ENCODE assay signal across 8 cellular contexts in genomic region chr5:172770675-172771438, GRCh38. TPM values are rescaled to one million over a fixed set of nuclear protein-coding genes. Genes with fewer than 3 reads are reported as not detected.
DNase-seq lines count a peak whose midpoint lies in the region; ATAC-seq and TF ChIP-seq lines count a peak whose summit lies in the region.

Gene DUSP1 (minus strand): TSS chr5:172771195. CDS start chr5:172770952, 243 bp downstream.

- H3K27me3 Mint-ChIP-seq in endothelial cell (ENCODE audit: unreplicated experiment) = peaks cover 26% of the 10 kb centered on the region

- peak within 1 kb of the TSS; percentile 86 for H3K27ac ChIP-seq in HUES64 (ENCODE audit: low read depth, low read length)

- H3K9ac ChIP-seq in HUES64 (ENCODE audit: low read depth, low read length) (peak within 1 kb of the TSS; percentile 90), NT2/D1 (ENCODE audit: insufficient read length, low read depth) (peak within 1 kb of the TSS; percentile 96)

- peak; percentile 57 for TF ChIP-seq CTCF in endothelial cell (IDR thresholded peaks at IDR 0.05; ENCODE audit: unreplicated experiment)

- H3K4me1 Mint-ChIP-seq in endothelial cell (ENCODE audit: unreplicated experiment) = peaks cover 37% of the 10 kb centered on the region

- H3K9me3 ChIP-seq in HUES64 (ENCODE audit: insufficient read depth, low read depth, low read length) (no peaks in the 10 kb centered on the region), NT2/D1 (ENCODE audit: insufficient read depth, low read length) (peaks cover 5% of the 10 kb centered on the region; the same call in 1 of the 2 replicates)

- H3K4me3 Mint-ChIP-seq in endothelial cell (ENCODE audit: unreplicated experiment) = peak within 1 kb of the TSS; percentile 96

- H3K9me3 Mint-ChIP-seq in endothelial cell (ENCODE audit: unreplicated experiment) = no peaks in the 10 kb centered on the region

- DNase-seq in D341Med (ENCODE audit: low spot score) (peak; percentile 97), NT2/D1 (ENCODE audit: low read depth, low spot score) (peak; percentile 77), activated T-cell treated with anti-CD3 and anti-CD28 coated beads for 1 hour (ENCODE audit: low read depth) (peak; percentile 99), endothelial cell (ENCODE audit: low spot score) (peak; percentile 99), midbrain (lab: John Stamatoyannopoulos, UW) (peak; percentile 99)
- DNase-seq in stimulated activated CD8-positive, alpha-beta memory T cell treated with anti-CD3 and anti-CD28 coated beads, Interleukin-15, amount 100 ng/mL, for 48 hours (ENCODE audit: low read depth in 2 of 2) = peak; percentile 95 to 96

- H3K27me3 ChIP-seq in HUES64 (ENCODE audit: insufficient read depth, low read length) (peaks cover 31% of the 10 kb centered on the region), NT2/D1 (ENCODE audit: insufficient read depth, insufficient read length) (no peaks in the 10 kb centered on the region)

- peak; percentile 60 for ATAC-seq in GM21390 (IDR thresholded peaks at IDR 0.05; ENCODE audit: unreplicated experiment)

- H3K36me3 ChIP-seq in HUES64 (ENCODE audit: insufficient read depth, low read length) (peaks cover 23% of the 10 kb centered on the region), NT2/D1 (ENCODE audit: insufficient read depth, insufficient read length, low read length) (peaks cover 33% of the 10 kb centered on the region)

- peaks cover 18% of the 10 kb centered on the region for H3K4me1 ChIP-seq in HUES64 (ENCODE audit: insufficient read depth, low read length)
- peaks cover 7% of the 10 kb centered on the region for H3K4me1 ChIP-seq in NT2/D1 (ENCODE audit: insufficient read depth, insufficient read length)

- under 1% methylated on average over 89 of the region's 89 CpGs for WGBS in HUES64

- peak within 1 kb of the TSS; percentile 95 for H3K27ac Mint-ChIP-seq in endothelial cell (ENCODE audit: unreplicated experiment)

- peak within 1 kb of the TSS; percentile 87 for H3K4me3 ChIP-seq in HUES64 (ENCODE audit: low read length)
- H3K4me3 ChIP-seq in NT2/D1 (ENCODE audit: insufficient read length, low read depth) = peak within 1 kb of the TSS; percentile 87

- peaks cover 7% of the 10 kb centered on the region for H3K36me3 Mint-ChIP-seq in endothelial cell (ENCODE audit: low read depth, unreplicated experiment)

RNA-seq across cellular contexts. Expression of gene DUSP1, which starts in this region (rescaled TPM):
- 6.8 TPM for polyA plus RNA-seq in HUES64 (2013, experiment 1 of 2)
- 6.7 TPM for polyA plus RNA-seq in HUES64 (2013, experiment 2 of 2)
- total RNA-seq in endothelial cell (ENCODE audit: unreplicated experiment) = 25.3 TPM

Comparison
In these comparisons a context has a peak if more than half of its experiments do, and no peak if none do; other contexts are left out.
1. Peak in every context shown above with its lines: DNase-seq, ATAC-seq, H3K4me3 ChIP-seq and H3K27ac ChIP-seq.